Comparison of ENCODE assay signal across 10 cellular contexts in genomic region chr1:108592030-108592759, GRCh38. TPM values are rescaled to one million over a fixed set of nuclear protein-coding genes. Genes with fewer than 3 reads are reported as not detected.
A peak's percentile ranks its signal among the peaks of the same experiment; 100 is the strongest.
DNase-seq lines count a peak whose midpoint lies in the region; ATAC-seq lines count a peak whose summit lies in the region.
"Had no signal": no experiment of that assay in that cellular context is flagged by ENCODE, and none has a peak within 500 bp of the region (broad histone marks: within the 10 kb centered on the region; RNA-seq: fewer than 3 reads in every experiment).

No MANE protein-coding gene starts in this region.

- H3K4me1 ChIP-seq in effector memory CD4-positive, alpha-beta T cell (ENCODE audit: control insufficient read depth, insufficient read depth, low read length, poor library complexity, severe bottlenecking): peaks cover 22% of the 10 kb centered on the region
- H3K4me1 ChIP-seq in Karpas-422 (ENCODE audit: low read length): no peaks in the 10 kb centered on the region

- H3K36me3 ChIP-seq in effector memory CD4-positive, alpha-beta T cell (ENCODE audit: control insufficient read depth, insufficient read depth, low read length): no peaks in the 10 kb centered on the region
- H3K36me3 ChIP-seq in Karpas-422 (ENCODE audit: insufficient read depth, low read length): no peaks in the 10 kb centered on the region

- H4K20me1 ChIP-seq in Karpas-422 (ENCODE audit: insufficient read depth, low read depth, low read length): no peaks in the 10 kb centered on the region

- peak overlapping the region; percentile 70 for H3K27ac ChIP-seq in effector memory CD4-positive, alpha-beta T cell (ENCODE audit: insufficient read depth, low read length, poor library complexity, severe bottlenecking)
- H3K27ac ChIP-seq in Karpas-422 (ENCODE audit: low read length): no peak overlapping the region

- no peak overlapping the region for H2AFZ ChIP-seq in Karpas-422 (ENCODE audit: low read length)

- DNase-seq in NOMO-1 (lab: John Stamatoyannopoulos, UW; ENCODE audit: unreplicated experiment in 2 of 2) (peak; percentile 49 to 79), sciatic nerve (ENCODE audit: low spot score) (no peak), SW480 (ENCODE audit: low spot score) (no peak), SHP77 treated with DMSO at 0.1 percent for 48 hours (lab: John Stamatoyannopoulos, UW) (no peak), Karpas-422 (no peak)
- DNase-seq in effector memory CD4-positive, alpha-beta T cell: no peak
- DNase-seq: hypothalamus; stimulated activated CD4-positive, alpha-beta T cell treated with anti-CD3 and anti-CD28 coated beads, Interleukin-4, amount 100 ng/mL, for 24 hours had no signal

- no peaks in the 10 kb centered on the region for H3K9me2 ChIP-seq in Karpas-422 (replicated peaks; ENCODE audit: insufficient read depth, low read length)

- H3K9ac ChIP-seq in Karpas-422 (ENCODE audit: low read length): no peak overlapping the region

- no peak overlapping the region for H3K4me2 ChIP-seq in Karpas-422 (ENCODE audit: low read depth, low read length, poor library complexity, severe bottlenecking)

- peak; percentile 51 for ATAC-seq in GM21423 (IDR thresholded peaks at IDR 0.05; ENCODE audit: unreplicated experiment)
- peak; percentile 45 for ATAC-seq in sciatic nerve
- no peak for ATAC-seq in GM19463 (IDR thresholded peaks at IDR 0.05; ENCODE audit: unreplicated experiment)

- H3K27me3 ChIP-seq in effector memory CD4-positive, alpha-beta T cell (replicated peaks; ENCODE audit: control insufficient read depth, insufficient read depth, low read length, poor library complexity, severe bottlenecking): no peaks in the 10 kb centered on the region
- H3K27me3 ChIP-seq in Karpas-422 (ENCODE audit: low read length): no peaks in the 10 kb centered on the region

- no peak overlapping the region for H3K4me3 ChIP-seq in effector memory CD4-positive, alpha-beta T cell (ENCODE audit: insufficient read depth, low read depth, low read length, poor library complexity, severe bottlenecking)
- no peak overlapping the region for H3K4me3 ChIP-seq in Karpas-422 (ENCODE audit: low read length)

- H3K9me3 ChIP-seq in effector memory CD4-positive, alpha-beta T cell (ENCODE audit: control insufficient read depth, low read length): no peaks in the 10 kb centered on the region
- H3K9me3 ChIP-seq in Karpas-422 (ENCODE audit: low read length): no peaks in the 10 kb centered on the region

- intact Hi-C loops in sciatic nerve (cut with DNase I): no loop called here

- H3K79me2 ChIP-seq in Karpas-422 (ENCODE audit: low read length): no peaks in the 10 kb centered on the region

RNA-seq across cellular contexts. Expression of gene EEIG2, which starts 32.3 kb away (rescaled TPM):
- total RNA-seq in sciatic nerve: 32.3 TPM
- 3.4 and 5.0 TPM in 2 replicates for total RNA-seq in Karpas-422 (2014; rRNA removed; shearing (Covaris generic); ENCODE audit: low replicate concordance)

Comparison
In these comparisons a context has a peak if more than half of its experiments do, and no peak if none do; other contexts are left out.
1. DNase-seq: peak in NOMO-1 (2 of 2); none in effector memory CD4-positive, alpha-beta T cell (0 of 3), sciatic nerve (single experiment), SW480 (single experiment), SHP77 treated with DMSO at 0.1 percent for 48 hours (single experiment) and Karpas-422 (single experiment).